ENCODE assay signal across 8 cellular contexts in genomic region chr3:41199866-41200668, GRCh38. TPM values are rescaled to one million over a fixed set of nuclear protein-coding genes. Genes with fewer than 3 reads are reported as not detected.
DNase-seq lines count a peak whose midpoint lies in the region; ATAC-seq and TF ChIP-seq lines count a peak whose summit lies in the region.

No MANE protein-coding gene starts in this region.

- H3K4me3 ChIP-seq in OCI-LY7 (ENCODE audit: low read depth, low read length, poor library complexity, severe bottlenecking) (peak overlapping the region; percentile 99), ovary (peak overlapping the region; percentile 89)

- no peaks in the 10 kb centered on the region for H3K9me2 ChIP-seq in OCI-LY7 (ENCODE audit: insufficient read depth, low read length)

- H3K27me3 ChIP-seq in ovary, result no peaks in the 10 kb centered on the region

- 0 to 1% (median 0%) methylated on average over 22 to 40 of the region's 40 CpGs for WGBS in ovary, 3 donors

- peak overlapping the region; percentile 96 for H3K9ac ChIP-seq in ES-I3 (ENCODE audit: low read depth, low read length)

- H3K36me3 Mint-ChIP-seq in activated naive CD4-positive, alpha-beta T cell treated with anti-CD3 and anti-CD28 coated beads, Interleukin-2, amount 50 U/mL, for 24 hours, result no peaks in the 10 kb centered on the region
- no peaks in the 10 kb centered on the region for H3K36me3 Mint-ChIP-seq in glutamatergic neuron (ENCODE audit: unreplicated experiment)

- TF ChIP-seq EP300 in ovary (IDR thresholded peaks at IDR 0.05), result no peak

- H3K4me1 ChIP-seq in ES-I3 (ENCODE audit: insufficient read depth, low read length) (peaks cover 23% of the 10 kb centered on the region), OCI-LY7 (ENCODE audit: insufficient read depth, low read length, poor library complexity, severe bottlenecking) (peaks cover 32% of the 10 kb centered on the region), ovary (ENCODE audit: insufficient read depth) (no peaks in the 10 kb centered on the region)

- BruUV-seq in OCI-LY7 (replicated peaks; lab: Mats Ljungman, UMichigan), result no TSS peak

- H3K27ac ChIP-seq in OCI-LY7 (ENCODE audit: low read depth, low read length, poor library complexity, severe bottlenecking), result peak overlapping the region; percentile 85
- H3K27ac ChIP-seq in ovary, result peak overlapping the region; percentile 91 to 93

- CTCF ChIA-PET in OCI-LY7 (lab: Charles Lee; ENCODE audit: unreplicated experiment), result no interaction called here

- H3K36me3 ChIP-seq in ES-I3 (ENCODE audit: insufficient read depth, low read length) (no peaks in the 10 kb centered on the region), OCI-LY7 (ENCODE audit: insufficient read depth, low read length) (peaks cover 30% of the 10 kb centered on the region; the same call in 1 of the 2 replicates), ovary (no peaks in the 10 kb centered on the region)

- H3K4me2 ChIP-seq in OCI-LY7 (ENCODE audit: low read length), result peak overlapping the region; percentile 99

- TF ChIP-seq CTCF in OCI-LY7 (conservative IDR thresholded peaks at IDR 0.05; ENCODE audit: low read length) (no peak), glutamatergic neuron (IDR thresholded peaks at IDR 0.05; ENCODE audit: partially characterized antibody, unreplicated experiment) (no peak), ovary (IDR thresholded peaks at IDR 0.05) (no peak)

- peaks cover 54% of the 10 kb centered on the region for H3K79me2 ChIP-seq in OCI-LY7 (ENCODE audit: insufficient read depth, low read depth, low read length)

- POLR2A ChIA-PET in OCI-LY7 (lab: Charles Lee), result interaction anchor here (0.7 to 2.3 kb wide), 10 partner anchors 8 to 110 kb away, joined by 3 to 7 read pairs (median 4); no protein-coding TSS in a partner anchor

- peak overlapping the region; percentile 98 for H3K4me3 Mint-ChIP-seq in activated naive CD4-positive, alpha-beta T cell treated with anti-CD3 and anti-CD28 coated beads, Interleukin-2, amount 50 U/mL, for 24 hours
- peak overlapping the region; percentile 99 for H3K4me3 Mint-ChIP-seq in glutamatergic neuron (ENCODE audit: unreplicated experiment)

- intact Hi-C loops in OCI-LY7 (cut with micrococcal nuclease; ENCODE audit: unreplicated experiment), result loop anchor here (2.0 to 5.0 kb wide), 4 partner anchors 485 to 883 kb away; partner anchors contain the start of gene RPL14
- intact Hi-C loops in ovary (cut with DNase I), result loop anchor here in 2 of 4 donors (5.0 to 10.0 kb wide), 3 partner anchors 325 to 618 kb away; no protein-coding TSS in a partner anchor

- DNase-seq in OCI-LY7 (ENCODE audit: low spot score), result peak; percentile 63
- no peak for DNase-seq in glutamatergic neuron
- peak in 3 of 5 donors; percentile 45 to 68 (median 51) for DNase-seq in ovary
- no peak for DNase-seq in NCI-H524 treated with DMSO at 0.1 percent for 48 hours (lab: John Stamatoyannopoulos, UW)

- peaks cover 45% of the 10 kb centered on the region for H3K4me1 Mint-ChIP-seq in activated naive CD4-positive, alpha-beta T cell treated with anti-CD3 and anti-CD28 coated beads, Interleukin-2, amount 50 U/mL, for 24 hours
- H3K4me1 Mint-ChIP-seq in glutamatergic neuron (ENCODE audit: low read depth, unreplicated experiment), result peaks cover 40% of the 10 kb centered on the region

- no peaks in the 10 kb centered on the region for H3K9me3 Mint-ChIP-seq in activated naive CD4-positive, alpha-beta T cell treated with anti-CD3 and anti-CD28 coated beads, Interleukin-2, amount 50 U/mL, for 24 hours
- H3K9me3 Mint-ChIP-seq in glutamatergic neuron (ENCODE audit: unreplicated experiment), result peaks cover 4% of the 10 kb centered on the region

- H4K20me1 ChIP-seq in OCI-LY7 (ENCODE audit: insufficient read depth, low read length), result peaks cover 50% of the 10 kb centered on the region

- no peak for TF ChIP-seq POLR2A in ovary (IDR thresholded peaks at IDR 0.05)

- no peaks in the 10 kb centered on the region for H3K27me3 Mint-ChIP-seq in activated naive CD4-positive, alpha-beta T cell treated with anti-CD3 and anti-CD28 coated beads, Interleukin-2, amount 50 U/mL, for 24 hours
- H3K27me3 Mint-ChIP-seq in glutamatergic neuron (ENCODE audit: unreplicated experiment), result peaks cover 2% of the 10 kb centered on the region

- peak overlapping the region; percentile 90 for H3K27ac Mint-ChIP-seq in activated naive CD4-positive, alpha-beta T cell treated with anti-CD3 and anti-CD28 coated beads, Interleukin-2, amount 50 U/mL, for 24 hours
- H3K27ac Mint-ChIP-seq in glutamatergic neuron (ENCODE audit: unreplicated experiment), result peak overlapping the region; percentile 91

- no peaks in the 10 kb centered on the region for H3K9me3 ChIP-seq in ES-I3 (ENCODE audit: control insufficient read depth, insufficient read depth, low read length)
- H3K9me3 ChIP-seq in OCI-LY7 (ENCODE audit: low read length), result no peaks in the 10 kb centered on the region
- no peaks in the 10 kb centered on the region for H3K9me3 ChIP-seq in ovary

- ATAC-seq in HG02571 (IDR thresholded peaks at IDR 0.05; ENCODE audit: unreplicated experiment) (peak; percentile 16), GM21526 (IDR thresholded peaks at IDR 0.05; ENCODE audit: low FRiP score, unreplicated experiment) (no peak)

- 0 out of 2 replicates have a peak overlapping the region, but pooled peaks have one; percentile 79 for H2AFZ ChIP-seq in OCI-LY7 (ENCODE audit: low read length)

RNA-seq across cellular contexts. Expression of gene CTNNB1, which starts 0.8 kb away (rescaled TPM):
- total RNA-seq in OCI-LY7 (2014; rRNA removed; shearing (Covaris generic)), result 201 and 237 TPM in 2 replicates
- 157 and 161 TPM in 2 replicates for total RNA-seq in OCI-LY7 (2022)
- total RNA-seq in glutamatergic neuron (ENCODE audit: unreplicated experiment), result 269 TPM
- 100 to 1,000 TPM; 311 to 495 (median 405) TPM for total RNA-seq in ovary
- polyA plus RNA-seq in ovary, result 100 to 1,000 TPM; 169 to 193 TPM

Comparison
In these comparisons a context has a peak if more than half of its experiments do, and no peak if none do; other contexts are left out.
1. DNase-seq: peak in OCI-LY7 (single experiment) and ovary (3 of 5); none in glutamatergic neuron (single experiment) and NCI-H524 treated with DMSO at 0.1 percent for 48 hours (single experiment).